Comparison of ENCODE assay signal across 8 cellular contexts in genomic region chr3:128879125-128879969, GRCh38. TPM values are rescaled to one million over a fixed set of nuclear protein-coding genes. Genes with fewer than 3 reads are reported as not detected.
DNase-seq lines count a peak whose midpoint lies in the region; FAIRE-seq and TF ChIP-seq lines count a peak whose summit lies in the region.

Gene ACAD9 (plus strand): TSS chr3:128879620. CDS start chr3:128879692, 72 bp downstream.

- peak within 1 kb of the TSS; percentile 43 for H2BK5ac ChIP-seq in neuronal stem cell (ENCODE audit: low read length)

- H3K14ac ChIP-seq in neuronal stem cell (ENCODE audit: low read length) = no peak within 1 kb of the TSS

- H4K91ac ChIP-seq in neuronal stem cell (ENCODE audit: low read depth, low read length, poor library complexity) = no peak within 1 kb of the TSS

- DNase-seq in GM03348 (ENCODE audit: low spot score) = peak; percentile 100
- peak; percentile 88 for DNase-seq in HFF-Myc (ENCODE audit: extremely low read depth, low read depth)
- DNase-seq in NAMALWA (ENCODE audit: low spot score) = peak; percentile 99
- peak; percentile 98 for DNase-seq in SK-N-DZ (ENCODE audit: low spot score)
- peak; percentile 96 for DNase-seq in activated naive CD4-positive, alpha-beta T cell treated with anti-CD3 and anti-CD28 coated beads for 36 hours
- peak; percentile 93 to 98 for DNase-seq in frontal cortex (ENCODE audit: low spot score in 2 of 2)
- peak; percentile 97 for DNase-seq in neuronal stem cell (ENCODE audit: low spot score)

- no peaks in the 10 kb centered on the region for H3K27me3 Mint-ChIP-seq in activated naive CD4-positive, alpha-beta T cell treated with anti-CD3 and anti-CD28 coated beads for 36 hours (ENCODE audit: low read depth)

- H3K79me1 ChIP-seq in neuronal stem cell (ENCODE audit: low read depth, low read length) = peaks cover 2% of the 10 kb centered on the region

- H3K23ac ChIP-seq in neuronal stem cell (ENCODE audit: low read depth, low read length, poor library complexity) = no peak within 1 kb of the TSS

- no peak within 1 kb of the TSS for H4K8ac ChIP-seq in neuronal stem cell (ENCODE audit: low read depth, low read length)

- H3K4me1 Mint-ChIP-seq in activated naive CD4-positive, alpha-beta T cell treated with anti-CD3 and anti-CD28 coated beads for 36 hours (ENCODE audit: low read depth) = peaks cover 67% of the 10 kb centered on the region

- TF ChIP-seq CTCF in HFF-Myc (IDR thresholded peaks at IDR 0.05; ENCODE audit: low read depth, low read length, missing control alignments) (no peak), subcutaneous adipose tissue (IDR thresholded peaks at IDR 0.05; ENCODE audit: low read depth) (no peak)

- peak within 1 kb of the TSS; percentile 39 for H3K27ac ChIP-seq in neuronal stem cell (replicated peaks; ENCODE audit: low read length)

- H3K9me3 ChIP-seq in neuronal stem cell (replicated peaks in 1 of 2; ENCODE audit: control insufficient read depth in 2 of 2, insufficient read depth in 1 of 2, low read depth in 1 of 2, low read length in 2 of 2) = no peaks in the 10 kb centered on the region

- intact Hi-C loops in activated naive CD4-positive, alpha-beta T cell treated with anti-CD3 and anti-CD28 coated beads for 36 hours (cut with micrococcal nuclease) = loop anchor here (1.0 to 5.0 kb wide), 12 partner anchors 44 to 561 kb away; partner anchors contain the start of genes EFCC1, IFT122, RAB7A and RPN1

- H2BK12ac ChIP-seq in neuronal stem cell (ENCODE audit: low read length) = no peak within 1 kb of the TSS

- peak within 1 kb of the TSS; percentile 92 for H2AFZ ChIP-seq in neuronal stem cell (ENCODE audit: low read length)

- peak within 1 kb of the TSS; percentile 85 for H3K4me2 ChIP-seq in neuronal stem cell (ENCODE audit: insufficient read depth, low read length, poor library complexity, severe bottlenecking)

- H3K36me3 ChIP-seq in neuronal stem cell (replicated peaks in 1 of 2; ENCODE audit: control insufficient read depth in 2 of 2, insufficient read depth in 2 of 2, low read length in 2 of 2) = peaks cover 9 to 43% of the 10 kb centered on the region in 2 donors

- H3K4me3 ChIP-seq in HFF-Myc (replicated peaks; ENCODE audit: low read depth, low read length) (peak within 1 kb of the TSS; percentile 81), neuronal stem cell (ENCODE audit: low read length in 2 of 2) (peak within 1 kb of the TSS; percentile 90)

- no peaks in the 10 kb centered on the region for H3K27me3 ChIP-seq in neuronal stem cell (ENCODE audit: control insufficient read depth in 3 of 3, insufficient read depth in 3 of 3, low read depth in 1 of 3, low read length in 3 of 3)

- CTCF ChIA-PET in activated naive CD4-positive, alpha-beta T cell treated with anti-CD3 and anti-CD28 coated beads for 36 hours (lab: Charles Lee) = interaction anchor here (0.7 to 4.6 kb wide), 10 partner anchors 12 to 262 kb away, joined by 3 to 25 read pairs (median 4); no protein-coding TSS in a partner anchor

- no peak within 1 kb of the TSS for H2BK15ac ChIP-seq in neuronal stem cell (ENCODE audit: low read length)

- peak within 1 kb of the TSS; percentile 92 for H3K18ac ChIP-seq in neuronal stem cell (ENCODE audit: low read length)

- FAIRE-seq in frontal cortex (lab: Jason Lieb, UNC) = no peak

- no CpG with 5 or more reads among the region's 65 CpGs for WGBS in neuronal stem cell (ENCODE audit: extremely low coverage in 2 of 2, insufficient read length in 2 of 2, insufficient replicate concordance in 1 of 2), 2 donors

- peaks cover 28% of the 10 kb centered on the region for H3K36me3 Mint-ChIP-seq in activated naive CD4-positive, alpha-beta T cell treated with anti-CD3 and anti-CD28 coated beads for 36 hours (ENCODE audit: low read depth)

- H3K9ac ChIP-seq in neuronal stem cell (ENCODE audit: low read depth, low read length, poor library complexity) = peak within 1 kb of the TSS; percentile 93

- no peak within 1 kb of the TSS for H3K4ac ChIP-seq in neuronal stem cell (ENCODE audit: low read length)

- H3K9me3 Mint-ChIP-seq in activated naive CD4-positive, alpha-beta T cell treated with anti-CD3 and anti-CD28 coated beads for 36 hours = no peaks in the 10 kb centered on the region

- H2AK5ac ChIP-seq in neuronal stem cell (ENCODE audit: low read depth, low read length) = no peak within 1 kb of the TSS

- no peak within 1 kb of the TSS for H2BK120ac ChIP-seq in neuronal stem cell (ENCODE audit: low read depth, low read length)

- peaks cover 2 to 8% of the 10 kb centered on the region in 2 donors for H3K4me1 ChIP-seq in neuronal stem cell (ENCODE audit: control insufficient read depth in 2 of 2, insufficient read depth in 1 of 2, low read depth in 1 of 2, low read length in 2 of 2)

- H3K27ac Mint-ChIP-seq in activated naive CD4-positive, alpha-beta T cell treated with anti-CD3 and anti-CD28 coated beads for 36 hours = peak within 1 kb of the TSS; percentile 90

- peak within 1 kb of the TSS; percentile 84 for H3K4me3 Mint-ChIP-seq in activated naive CD4-positive, alpha-beta T cell treated with anti-CD3 and anti-CD28 coated beads for 36 hours

RNA-seq across cellular contexts. Expression of gene ACAD9, which starts in this region (rescaled TPM):
- 28.7 and 30.0 TPM in 2 replicates for polyA plus RNA-seq in SK-N-DZ (2014; cell fraction: cytosol; rRNA removed)
- polyA plus RNA-seq in SK-N-DZ (2014; cell fraction: nucleus; rRNA removed) = 70.2 and 104 TPM in 2 replicates
- total RNA-seq in activated naive CD4-positive, alpha-beta T cell treated with anti-CD3 and anti-CD28 coated beads for 36 hours = 10 to 100 TPM; 37.0 to 40.6 TPM
- total RNA-seq in frontal cortex (27.7 TPM), subcutaneous adipose tissue (10 to 100 TPM; 34.1 to 87.0 (median 42.2) TPM)
- 23.2 TPM for polyA plus RNA-seq in neuronal stem cell (2013, experiment 1 of 2)
- polyA plus RNA-seq in neuronal stem cell (2013, experiment 2 of 2) = 22.6 TPM

Comparison
In these comparisons a context has a peak if more than half of its experiments do, and no peak if none do; other contexts are left out.
1. Peak in every context shown above with its lines: DNase-seq, H3K4me3 ChIP-seq and H3K27ac ChIP-seq.